1 cellular context compared by ENCODE assay signal in genomic region chr1:235124665-235125064, GRCh38.
TF ChIP-seq lines count a peak whose summit lies in the region.

No MANE protein-coding gene starts in this region.

TF ChIP-seq in SK-N-SH treated with all-trans-retinoic acid at 6 μM for 48 hours, 23 proteins besides CTCF, POLR2A, EP300 and RAD21 (continued from another document):
- TF ChIP-seq POU6F1 (CRISPR knock-in tag; IDR thresholded peaks at IDR 0.05; ENCODE audit: borderline replicate concordance, low read depth) (no peak), PATZ1 (CRISPR knock-in tag; IDR thresholded peaks at IDR 0.05; ENCODE audit: borderline replicate concordance) (no peak), ZNF70 (CRISPR knock-in tag; IDR thresholded peaks at IDR 0.05) (no peak)
TF ChIP-seq in SK-N-SH treated with all-trans-retinoic acid at 6 μM for 48 hours: peak in this region for 0.
